Comparison of ENCODE assay signal across 8 cellular contexts in genomic region chr6:11263185-11263817, GRCh38. TPM values are rescaled to one million over a fixed set of nuclear protein-coding genes. Genes with fewer than 3 reads are reported as not detected.
DNase-seq lines count a peak whose midpoint lies in the region; ATAC-seq, FAIRE-seq and TF ChIP-seq lines count a peak whose summit lies in the region.

No MANE protein-coding gene starts in this region.

- DNase-seq in CD8-positive, alpha-beta memory T cell, result no peak
- DNase-seq in RCC 7860 (ENCODE audit: low spot score), result peak; percentile 91
- DNase-seq in fibroblast of the aortic adventitia (ENCODE audit: low read depth), result peak; percentile 82
- DNase-seq in osteoblast (ENCODE audit: insufficient read length, low spot score, missing footprints), result no peak
- DNase-seq in activated effector memory CD4-positive, alpha-beta T cell treated with anti-CD3 and anti-CD28 coated beads, Interleukin-2, amount 50 U/mL, for 16 hours, result no peak
- DNase-seq in naive thymus-derived CD8-positive, alpha-beta T cell, result no peak
- DNase-seq in WERI-Rb-1, result no peak
- DNase-seq in epidermal melanocyte (ENCODE audit: insufficient read length, low spot score), result no peak

- CTCF ChIA-PET in CD8-positive, alpha-beta memory T cell (lab: Charles Lee), result interaction anchor here (1.2 to 1.5 kb wide), 2 partner anchors 17 to 21 kb away, joined by 3 read pairs; no protein-coding TSS in a partner anchor

- no peaks in the 10 kb centered on the region for H3K36me3 ChIP-seq in CD8-positive, alpha-beta memory T cell (ENCODE audit: insufficient read depth, low read length)
- H3K36me3 ChIP-seq in osteoblast (ENCODE audit: insufficient read depth, low read length) (no peaks in the 10 kb centered on the region), WERI-Rb-1 (no peaks in the 10 kb centered on the region)

- peak overlapping the region in 4 of 7 donors; percentile 17 to 45 (median 28) for H3K4me3 Mint-ChIP-seq in CD8-positive, alpha-beta memory T cell
- peak overlapping the region in 1 of 10 donors; percentile 23 for H3K4me3 Mint-ChIP-seq in naive thymus-derived CD8-positive, alpha-beta T cell

- peaks cover 7 to 17% (median 8%) of the 10 kb centered on the region in 3 donors for H3K36me3 Mint-ChIP-seq in CD8-positive, alpha-beta memory T cell
- peaks cover 0 to 16% (median 5%) of the 10 kb centered on the region in 3 donors for H3K36me3 Mint-ChIP-seq in naive thymus-derived CD8-positive, alpha-beta T cell

- H3K4me1 ChIP-seq in CD8-positive, alpha-beta memory T cell (ENCODE audit: insufficient read depth, low read length), result peaks cover 29% of the 10 kb centered on the region
- H3K4me1 ChIP-seq in osteoblast (ENCODE audit: insufficient read depth, low read length), result peaks cover 11% of the 10 kb centered on the region

- H3K27ac ChIP-seq in CD8-positive, alpha-beta memory T cell (ENCODE audit: low read depth, low read length), result no peak overlapping the region
- H3K27ac ChIP-seq in osteoblast (ENCODE audit: low read depth, low read length) (peak overlapping the region; percentile 59), WERI-Rb-1 (no peak overlapping the region)

- no peak overlapping the region for H3K4me3 ChIP-seq in CD8-positive, alpha-beta memory T cell (ENCODE audit: low read length)
- H3K4me3 ChIP-seq in fibroblast of the aortic adventitia (ENCODE audit: low read depth, low read length) (no peak overlapping the region), osteoblast (ENCODE audit: insufficient read depth, low read length) (peak overlapping the region; percentile 12), WERI-Rb-1 (ENCODE audit: low read depth, low read length) (no peak overlapping the region)

- POLR2A ChIA-PET in CD8-positive, alpha-beta memory T cell (lab: Charles Lee), result no interaction called here
- POLR2A ChIA-PET in naive thymus-derived CD8-positive, alpha-beta T cell (lab: Charles Lee), result no interaction called here

- no peaks in the 10 kb centered on the region for H3K79me2 ChIP-seq in osteoblast (ENCODE audit: insufficient read depth, low read length)

- H3K27ac Mint-ChIP-seq in CD8-positive, alpha-beta memory T cell, result peak overlapping the region; percentile 27 to 78 (median 66)
- peak overlapping the region in 1 of 10 donors; percentile 37 for H3K27ac Mint-ChIP-seq in naive thymus-derived CD8-positive, alpha-beta T cell

- no peaks in the 10 kb centered on the region for H3K9me3 Mint-ChIP-seq in CD8-positive, alpha-beta memory T cell
- no peaks in the 10 kb centered on the region for H3K9me3 Mint-ChIP-seq in naive thymus-derived CD8-positive, alpha-beta T cell

- peak; percentile 73 for FAIRE-seq in RCC 7860 (lab: Jason Lieb, UNC)

- no peak for ATAC-seq in naive thymus-derived CD8-positive, alpha-beta T cell

- H4K20me1 ChIP-seq in osteoblast (ENCODE audit: insufficient read depth, low read length), result no peaks in the 10 kb centered on the region

- H3K27me3 ChIP-seq in CD8-positive, alpha-beta memory T cell (ENCODE audit: insufficient read depth, low read length, poor library complexity, severe bottlenecking), result no peaks in the 10 kb centered on the region
- no peaks in the 10 kb centered on the region for H3K27me3 ChIP-seq in osteoblast (ENCODE audit: insufficient read depth, low read length)
- H3K27me3 ChIP-seq in WERI-Rb-1 (ENCODE audit: insufficient read depth, low read depth, severe bottlenecking), result no peaks in the 10 kb centered on the region

- TF ChIP-seq CTCF in fibroblast of the aortic adventitia (IDR thresholded peaks at IDR 0.05; ENCODE audit: insufficient read depth, low read length) (no peak), osteoblast (IDR thresholded peaks at IDR 0.05; ENCODE audit: extremely low read depth, low read depth, low read length) (no peak), WERI-Rb-1 (IDR thresholded peaks at IDR 0.05; ENCODE audit: low read depth, low read length) (no peak)

- H3K9me3 ChIP-seq in CD8-positive, alpha-beta memory T cell (ENCODE audit: low read length), result no peaks in the 10 kb centered on the region
- no peaks in the 10 kb centered on the region for H3K9me3 ChIP-seq in osteoblast (ENCODE audit: low read depth, low read length)
- H3K9me3 ChIP-seq in WERI-Rb-1 (ENCODE audit: severe bottlenecking), result no peaks in the 10 kb centered on the region

- no peaks in the 10 kb centered on the region for H3K27me3 Mint-ChIP-seq in CD8-positive, alpha-beta memory T cell
- H3K27me3 Mint-ChIP-seq in naive thymus-derived CD8-positive, alpha-beta T cell, result no peaks in the 10 kb centered on the region

- H2AFZ ChIP-seq in osteoblast (ENCODE audit: low read length), result peak overlapping the region; percentile 63

- peak overlapping the region; percentile 63 for H3K4me2 ChIP-seq in osteoblast (ENCODE audit: insufficient read depth, low read length)

- H3K4me1 Mint-ChIP-seq in CD8-positive, alpha-beta memory T cell, result peaks cover 61 to 72% (median 68%) of the 10 kb centered on the region in 3 donors
- peaks cover 22 to 50% (median 28%) of the 10 kb centered on the region in 4 donors for H3K4me1 Mint-ChIP-seq in naive thymus-derived CD8-positive, alpha-beta T cell

RNA-seq across cellular contexts. Expression of gene NEDD9, which starts 30.8 kb away (rescaled TPM):
- total RNA-seq in CD8-positive, alpha-beta memory T cell, result 10 to 100 TPM; 39.9 to 41.0 TPM
- 40.2 TPM for polyA plus RNA-seq in CD8-positive, alpha-beta memory T cell
- total RNA-seq in fibroblast of the aortic adventitia (ENCODE audit: low replicate concordance) (0.33 and 0.36 TPM in 2 replicates), osteoblast (23.0 and 32.9 TPM in 2 replicates)
- 10 to 100 TPM; 32.4 to 34.7 TPM for total RNA-seq in naive thymus-derived CD8-positive, alpha-beta T cell
- polyA plus RNA-seq in naive thymus-derived CD8-positive, alpha-beta T cell, result 10 to 100 TPM; 14.7 to 20.2 (median 17.3) TPM

Comparison
In these comparisons a context has a peak if more than half of its experiments do, and no peak if none do; other contexts are left out.
1. DNase-seq: peak in RCC 7860 (single experiment) and fibroblast of the aortic adventitia (single experiment); none in CD8-positive, alpha-beta memory T cell (0 of 5), osteoblast (single experiment), activated effector memory CD4-positive, alpha-beta T cell treated with anti-CD3 and anti-CD28 coated beads, Interleukin-2, amount 50 U/mL, for 16 hours (single experiment), naive thymus-derived CD8-positive, alpha-beta T cell (0 of 10), WERI-Rb-1 (single experiment) and epidermal melanocyte (single experiment).
2. RNA of gene NEDD9, which starts 30.8 kb away (total RNA-seq): 39.9 to 41.0 TPM in CD8-positive, alpha-beta memory T cell, 32.4 to 34.7 TPM in naive thymus-derived CD8-positive, alpha-beta T cell and 23.0 to 32.9 TPM in osteoblast; 0.33 to 0.36 TPM in fibroblast of the aortic adventitia; every median in the first group is over 10 times any median in the second.